Comparison of ENCODE assay signal across 17 cellular contexts in the genomic region with DNA sequence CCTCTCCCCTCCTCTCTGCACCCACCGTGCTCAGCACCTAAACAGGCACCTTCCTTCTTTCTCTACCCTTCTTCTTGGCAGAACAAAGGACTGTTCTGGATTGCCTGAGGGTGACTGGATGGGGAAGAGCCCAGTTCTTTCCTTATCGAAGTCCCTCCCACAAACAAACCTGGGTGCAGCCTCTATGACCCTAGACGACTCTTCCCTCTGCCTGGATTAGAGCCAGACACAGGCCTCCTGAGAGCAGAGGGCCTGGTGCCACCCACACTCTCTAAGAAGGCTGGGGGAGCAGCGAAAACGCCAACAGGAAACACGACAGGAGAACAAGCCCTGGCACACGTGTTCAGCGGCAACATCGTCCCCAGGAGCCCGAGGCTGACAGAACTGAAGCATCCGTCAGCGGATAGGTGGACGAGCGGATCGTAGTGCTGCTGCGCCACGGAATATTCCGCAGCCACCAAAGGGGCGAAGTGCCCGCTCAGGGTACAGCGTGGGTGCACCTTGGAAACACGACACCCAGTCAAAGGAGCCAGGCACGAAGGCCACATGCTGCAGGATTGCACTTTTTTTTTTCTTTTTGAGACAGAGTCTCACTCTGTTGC. TPM values are rescaled to one million over a fixed set of nuclear protein-coding genes. Genes with fewer than 3 reads are reported as not detected.
"Had no signal": no experiment of that assay in that cellular context is flagged by ENCODE, and none has a peak within 500 bp of the region (broad histone marks: within the 10 kb centered on the region; RNA-seq: fewer than 3 reads in every experiment).

No MANE protein-coding gene starts in this region.

- ATAC-seq: activated CD8-positive, alpha-beta T cell treated with anti-CD3 and anti-CD28 coated beads, Interleukin-2, amount 10 ng/mL, durations not matched to agents 7 days and 5 days; activated T-cell treated with anti-CD3 and anti-CD28 coated beads, Interleukin-2, amount 50 U/mL, for 72 hours; right lobe of liver; stimulated activated naive CD8-positive, alpha-beta T cell treated with anti-CD3 and anti-CD28 coated beads, Interleukin-15, Interleukin-2, amounts not matched to agents 100 U/mL and 50 U/mL, for 24 hours had no signal

- DNase-seq: activated B cell treated with CpG ODN at 0.5 μM for 24 hours; activated CD4-positive, alpha-beta T cell treated with anti-CD3 and anti-CD28 coated beads, Interleukin-2, amount 10 ng/mL, durations not matched to agents 24 days and 14 days; activated CD8-positive, alpha-beta memory T cell treated with anti-CD3 and anti-CD28 coated beads, Interleukin-2, amount 50 U/mL, for 48 hours; activated CD8-positive, alpha-beta T cell treated with anti-CD3 and anti-CD28 coated beads, Interleukin-2, amount 10 ng/mL, durations not matched to agents 7 days and 5 days; activated naive CD8-positive, alpha-beta T cell treated with anti-CD3 and anti-CD28 coated beads for 36 hours; activated T-cell treated with anti-CD3 and anti-CD28 coated beads, Interleukin-2, amount 50 U/mL, for 72 hours; amygdala; central memory CD4-positive, alpha-beta T cell; effector memory CD4-positive, alpha-beta T cell; foreskin melanocyte; immature natural killer cell; midbrain; right lobe of liver; stimulated activated naive CD8-positive, alpha-beta T cell treated with anti-CD3 and anti-CD28 coated beads, Interleukin-15, Interleukin-2, amounts not matched to agents 100 U/mL and 50 U/mL, for 24 hours; trophoblast cell had no signal

RNA-seq across cellular contexts. Expression of gene RIMBP2, which starts 38.0 kb away (rescaled TPM):
- total RNA-seq: activated B cell treated with CpG ODN at 0.5 μM for 24 hours; activated CD4-positive, alpha-beta T cell treated with anti-CD3 and anti-CD28 coated beads, Interleukin-2, amount 10 ng/mL, durations not matched to agents 24 days and 14 days; activated CD8-positive, alpha-beta T cell treated with anti-CD3 and anti-CD28 coated beads, Interleukin-2, amount 10 ng/mL, durations not matched to agents 7 days and 5 days; activated naive CD8-positive, alpha-beta T cell treated with anti-CD3 and anti-CD28 coated beads for 36 hours; pulmonary artery endothelial cell; T-helper 2 cell treated with Interferon-gamma antibody and Interleukin-4, amounts not matched to agents 100 ng/mL and 5 ng/mL, for 36 hours had no signal
